14 cellular contexts compared by ENCODE assay signal in the genomic region with DNA sequence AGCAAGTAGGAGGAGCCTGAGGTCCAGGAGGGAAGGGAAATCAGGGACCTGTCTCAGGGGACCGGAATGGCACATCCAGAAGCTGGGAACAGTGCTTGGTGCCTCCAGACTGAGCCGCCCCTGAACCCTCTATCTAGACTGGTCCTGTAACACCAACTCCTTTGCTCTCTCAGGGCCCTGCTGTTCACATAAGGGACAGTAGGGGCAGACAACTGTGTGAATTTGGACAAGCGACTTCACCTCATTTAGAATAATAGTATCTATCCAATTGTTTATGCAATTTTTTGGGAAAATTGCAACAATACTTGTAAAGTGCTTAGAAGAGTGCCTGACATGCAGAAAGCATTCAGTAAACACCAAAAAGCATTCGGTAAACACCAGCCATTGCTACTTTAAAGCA. TPM values are rescaled to one million over a fixed set of nuclear protein-coding genes. Genes with fewer than 3 reads are reported as not detected.
DNase-seq lines count a peak whose midpoint lies in the region; ATAC-seq and TF ChIP-seq lines count a peak whose summit lies in the region.
"Had no signal": no experiment of that assay in that cellular context is flagged by ENCODE, and none has a peak within 500 bp of the region (broad histone marks: within the 10 kb centered on the region; RNA-seq: fewer than 3 reads in every experiment).

No MANE protein-coding gene starts in this region.

- 88 to 92% (median 90%) methylated on average over 4 of the region's 4 CpGs for WGBS in psoas muscle, 3 donors

- H3K9me3 ChIP-seq in cardiac muscle cell (ENCODE audit: low read depth) (no peaks in the 10 kb centered on the region), fibroblast of lung (ENCODE audit: control insufficient read depth, insufficient read depth, low read depth, low read length) (no peaks in the 10 kb centered on the region), psoas muscle (no peaks in the 10 kb centered on the region)

- H3K36me3 Mint-ChIP-seq in effector memory CD8-positive, alpha-beta T cell (ENCODE audit: insufficient read depth) = peaks cover 70% of the 10 kb centered on the region

- ATAC-seq in left cardiac atrium = no peak
- ATAC-seq in psoas muscle = no peak
- no peak for ATAC-seq in effector memory CD8-positive, alpha-beta T cell (replicated peaks)
- no peak for ATAC-seq in GM21526 (IDR thresholded peaks at IDR 0.05; ENCODE audit: low FRiP score, unreplicated experiment)

- TF ChIP-seq CTCF in cardiac muscle cell (IDR thresholded peaks at IDR 0.05; ENCODE audit: low read depth, low read length) (peak; percentile 37), fibroblast of lung (conservative IDR thresholded peaks at IDR 0.05 in 1 of 2, IDR thresholded peaks at IDR 0.05 in 1 of 2; ENCODE audit: low read depth in 1 of 2, low read length in 2 of 2) (peak; percentile 5 to 44), psoas muscle (IDR thresholded peaks at IDR 0.05) (no peak)

- no peaks in the 10 kb centered on the region for H3K79me2 ChIP-seq in fibroblast of lung (ENCODE audit: control insufficient read depth, insufficient read depth, low read length)

- H3K9ac ChIP-seq in fibroblast of lung (ENCODE audit: insufficient read depth, low read length) = no peak overlapping the region

- intact Hi-C loops in left cardiac atrium (cut with DNase I) = no loop called here
- intact Hi-C loops in psoas muscle (cut with DNase I) = no loop called here

- DNase-seq in cardiac muscle cell (ENCODE audit: low read depth in 1 of 2, low spot score in 1 of 2) (peak in 1 of 2 donors; percentile 11), left cardiac atrium (no peak), RKO (ENCODE audit: low spot score) (peak; percentile 40), fibroblast of lung (ENCODE audit: low read depth in 2 of 2) (no peak), psoas muscle (no peak), superior temporal gyrus (ENCODE audit: extremely low spot score) (no peak)
- no peak for DNase-seq in effector memory CD8-positive, alpha-beta T cell
- DNase-seq: activated CD8-positive, alpha-beta memory T cell treated with anti-CD3 and anti-CD28 coated beads, Interleukin-2, amount 50 U/mL, for 48 hours; erythroblast; NCI-H1105 treated with DMSO at 0.1 percent for 48 hours; NCI-H82; stimulated activated naive CD4-positive, alpha-beta T cell treated with Interleukin-2 at 50 U/mL for 16 hours; T-helper 1 cell had no signal

- no peak overlapping the region for H3K4me2 ChIP-seq in fibroblast of lung (ENCODE audit: extremely low read depth, insufficient read depth, low read length)

- H3K27me3 ChIP-seq in cardiac muscle cell (no peaks in the 10 kb centered on the region), fibroblast of lung (ENCODE audit: control insufficient read depth, insufficient read depth, low read length) (no peaks in the 10 kb centered on the region), psoas muscle (ENCODE audit: insufficient read depth in 3 of 3, low read length in 2 of 3) (no peaks in the 10 kb centered on the region)

- H3K27ac ChIP-seq in cardiac muscle cell (no peak overlapping the region), fibroblast of lung (ENCODE audit: insufficient read depth, low read length) (no peak overlapping the region), psoas muscle (no peak overlapping the region)

- no peaks in the 10 kb centered on the region for H4K20me1 ChIP-seq in fibroblast of lung (ENCODE audit: control insufficient read depth, extremely low read depth, insufficient read depth, low read length)

- no peak overlapping the region for H2AFZ ChIP-seq in fibroblast of lung (ENCODE audit: low read length)

- peaks cover 53% of the 10 kb centered on the region for H3K36me3 ChIP-seq in cardiac muscle cell
- peaks cover 39% of the 10 kb centered on the region for H3K36me3 ChIP-seq in fibroblast of lung (ENCODE audit: control insufficient read depth, insufficient read depth, low read length)
- peaks cover 3 to 100% of the 10 kb centered on the region in 2 donors for H3K36me3 ChIP-seq in psoas muscle (ENCODE audit: insufficient read depth in 1 of 2, low read depth in 1 of 2)

- H3K9me3 Mint-ChIP-seq in effector memory CD8-positive, alpha-beta T cell = no peaks in the 10 kb centered on the region

- peaks cover 0 to 17% of the 10 kb centered on the region in 2 donors for H3K4me1 Mint-ChIP-seq in effector memory CD8-positive, alpha-beta T cell (ENCODE audit: low read depth in 2 of 2)

- H3K27me3 Mint-ChIP-seq in effector memory CD8-positive, alpha-beta T cell = no peaks in the 10 kb centered on the region

- no peak overlapping the region for H3K27ac Mint-ChIP-seq in effector memory CD8-positive, alpha-beta T cell

- no peak overlapping the region for H3K4me3 Mint-ChIP-seq in effector memory CD8-positive, alpha-beta T cell

- H3K4me3 ChIP-seq in cardiac muscle cell (no peak overlapping the region), fibroblast of lung (replicated peaks in 1 of 4; ENCODE audit: control extremely low read depth in 1 of 4, insufficient read depth in 1 of 4, low read depth in 3 of 4, low read length in 4 of 4) (no peak overlapping the region), psoas muscle (no peak overlapping the region)

- H3K4me1 ChIP-seq in cardiac muscle cell (ENCODE audit: low read depth) (no peaks in the 10 kb centered on the region), fibroblast of lung (ENCODE audit: control insufficient read depth, extremely low read depth, insufficient read depth, low read length) (no peaks in the 10 kb centered on the region), psoas muscle (no peaks in the 10 kb centered on the region)

RNA-seq across cellular contexts. Expression of a gene that starts 14.0 kb away (rescaled TPM):
- total RNA-seq in cardiac muscle cell (43.2 and 78.7 TPM in 2 replicates), left cardiac atrium (10 to 100 TPM; 29.0 to 29.6 TPM), fibroblast of lung (22.3 and 32.2 TPM in 2 replicates), psoas muscle (10 to 100 TPM; 47.6 to 80.3 (median 56.8) TPM)
- polyA plus RNA-seq in cardiac muscle cell (66.6 and 76.4 TPM in 2 replicates), fibroblast of lung (48.2 and 48.3 TPM in 2 replicates), psoas muscle (10 to 100 TPM; 27.6 to 37.3 (median 36.6) TPM)
- 41.5 and 41.9 TPM in 2 replicates for polyA plus RNA-seq in fibroblast of lung (2012)
- polyA minus RNA-seq in fibroblast of lung (ENCODE audit: low replicate concordance) = 189 and 210 TPM in 2 replicates

RNA-seq across cellular contexts. Expression of a gene that starts 15.2 kb away (rescaled TPM):
- 0.49 and 1.6 TPM in 2 replicates for total RNA-seq in cardiac muscle cell
- 1.3 and 1.9 TPM in 2 replicates for polyA plus RNA-seq in cardiac muscle cell
- total RNA-seq in left cardiac atrium = not detected
- not detected in 2 replicates for total RNA-seq in fibroblast of lung
- polyA plus RNA-seq in fibroblast of lung = not detected in 2 replicates
- not detected in 2 replicates for polyA plus RNA-seq in fibroblast of lung (2012)
- 0.43 TPM in 1 of 2 replicates, not detected in the other for polyA minus RNA-seq in fibroblast of lung (ENCODE audit: low replicate concordance)
- total RNA-seq in psoas muscle = not detected
- under 1 TPM; 0.05 to 0.35 (median 0.23) TPM for polyA plus RNA-seq in psoas muscle

RNA-seq across cellular contexts. Expression of a gene that starts 33.8 kb away (rescaled TPM):
- total RNA-seq in cardiac muscle cell (0.07 and 0.27 TPM in 2 replicates), left cardiac atrium (not detected), fibroblast of lung (0.17 TPM in 1 of 2 replicates, not detected in the other), psoas muscle (under 1 TPM in 2 of 4 donors, not detected in 2; 0.12 to 0.15 TPM)
- polyA plus RNA-seq in cardiac muscle cell (0.45 TPM in 1 of 2 replicates, not detected in the other), fibroblast of lung (not detected in 2 replicates), psoas muscle (under 1 TPM in 2 of 3 donors, not detected in 1; 0.03 to 0.05 TPM)
- polyA plus RNA-seq in fibroblast of lung (2012) = not detected in 2 replicates
- not detected in 2 replicates for polyA minus RNA-seq in fibroblast of lung (ENCODE audit: low replicate concordance)

RNA-seq across cellular contexts. Expression of a gene that starts 37.0 kb away (rescaled TPM):
- total RNA-seq in cardiac muscle cell = 59.6 and 71.8 TPM in 2 replicates
- 14.5 and 21.7 TPM in 2 replicates for polyA plus RNA-seq in cardiac muscle cell
- 10 to 100 TPM; 18.3 to 21.3 TPM for total RNA-seq in left cardiac atrium
- 22.9 and 23.1 TPM in 2 replicates for total RNA-seq in fibroblast of lung
- polyA plus RNA-seq in fibroblast of lung = 3.6 and 4.0 TPM in 2 replicates
- 10.6 and 12.5 TPM in 2 replicates for polyA plus RNA-seq in fibroblast of lung (2012)
- 6.4 and 6.8 TPM in 2 replicates for polyA minus RNA-seq in fibroblast of lung (ENCODE audit: low replicate concordance)
- total RNA-seq in psoas muscle = 10 to 100 TPM; 16.2 to 25.4 (median 21.1) TPM
- polyA plus RNA-seq in psoas muscle = 10 to 100 TPM; 12.6 to 17.6 (median 14.2) TPM

RNA-seq across cellular contexts. Expression of a gene that starts 53.5 kb away (rescaled TPM):
- 6.8 and 7.3 TPM in 2 replicates for total RNA-seq in cardiac muscle cell
- polyA plus RNA-seq in cardiac muscle cell = 2.0 and 2.3 TPM in 2 replicates
- total RNA-seq in left cardiac atrium = 10 to 100 TPM in 1 of 2 donors, 1 to 10 TPM in 1; 9.3 to 12.8 TPM
- total RNA-seq in fibroblast of lung = 1.3 TPM in 2 replicates
- polyA plus RNA-seq in fibroblast of lung = 0.81 and 1.1 TPM in 2 replicates
- polyA plus RNA-seq in fibroblast of lung (2012) = 4.0 and 5.1 TPM in 2 replicates
- 2.2 and 3.0 TPM in 2 replicates for polyA minus RNA-seq in fibroblast of lung (ENCODE audit: low replicate concordance)
- 10 to 100 TPM; 11.3 to 14.8 (median 13.1) TPM for total RNA-seq in psoas muscle
- polyA plus RNA-seq in psoas muscle = 10 to 100 TPM; 10.6 to 20.7 (median 11.0) TPM
